9 cellular contexts compared by ENCODE assay signal in the genomic region with DNA sequence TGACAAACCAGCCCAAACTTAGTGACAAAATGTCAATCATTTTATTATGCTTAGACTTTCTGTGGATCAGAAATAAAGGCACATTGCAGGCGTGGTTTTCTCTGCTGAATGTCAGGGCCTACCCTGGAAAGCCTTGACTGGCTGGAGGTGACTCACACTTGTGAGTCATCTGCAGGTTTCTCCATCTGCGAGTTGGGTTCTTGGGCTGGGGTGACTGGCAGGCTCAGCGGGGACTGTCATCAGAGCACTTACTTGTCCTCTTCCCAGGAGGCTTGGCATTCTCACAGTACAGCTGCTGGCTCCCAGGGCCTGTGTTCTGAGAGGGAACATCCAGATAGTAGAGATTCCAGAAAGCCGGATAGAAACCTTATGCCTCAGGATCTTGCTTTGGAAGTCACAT.
A peak's percentile ranks its signal among the peaks of the same experiment; 100 is the strongest.
DNase-seq lines count a peak whose midpoint lies in the region; ATAC-seq and TF ChIP-seq lines count a peak whose summit lies in the region.
"Had no signal": no experiment of that assay in that cellular context is flagged by ENCODE, and none has a peak within 500 bp of the region (broad histone marks: within the 10 kb centered on the region; RNA-seq: fewer than 3 reads in every experiment).

No MANE protein-coding gene starts in this region.

- intact Hi-C loops in activated CD4-positive, alpha-beta memory T cell treated with anti-CD3 and anti-CD28 coated beads for 36 hours (cut with micrococcal nuclease) = no loop called here

- H4K20me1 ChIP-seq in hepatocyte (ENCODE audit: insufficient read depth, poor library complexity, severe bottlenecking) = no peaks in the 10 kb centered on the region

- H2AFZ ChIP-seq in hepatocyte = no peak overlapping the region

- no peak overlapping the region for H3K4me2 ChIP-seq in hepatocyte

- no peak overlapping the region for H3K4me3 Mint-ChIP-seq in activated CD4-positive, alpha-beta memory T cell treated with anti-CD3 and anti-CD28 coated beads for 36 hours

- ATAC-seq in HG02642 (IDR thresholded peaks at IDR 0.05; ENCODE audit: poor library complexity, unreplicated experiment) = no peak

- no peaks in the 10 kb centered on the region for H3K4me1 ChIP-seq in hepatocyte (ENCODE audit: insufficient read depth)

- no peaks in the 10 kb centered on the region for H3K9me2 ChIP-seq in hepatocyte (replicated peaks; ENCODE audit: insufficient read depth)

- DNase-seq in activated effector memory CD4-positive, alpha-beta T cell treated with anti-CD3 and anti-CD28 coated beads, Interleukin-2, amount 50 U/mL, for 16 hours = peak; percentile 65
- DNase-seq in activated effector memory CD4-positive, alpha-beta T cell treated with Interleukin-2 at 50 U/mL for 16 hours = no peak
- peak; percentile 66 for DNase-seq in activated CD4-positive, alpha-beta memory T cell treated with anti-CD3 and anti-CD28 coated beads for 36 hours
- DNase-seq in hepatocyte (ENCODE audit: low spot score) (peak; percentile 66), GDM1 (lab: John Stamatoyannopoulos, UW) (no peak), DMS79 (lab: John Stamatoyannopoulos, UW) (no peak)
- peak; percentile 20 to 37 for DNase-seq in stimulated activated CD8-positive, alpha-beta memory T cell treated with anti-CD3 and anti-CD28 coated beads, Interleukin-7, amount 100 ng/mL, for 48 hours (ENCODE audit: extremely low read depth in 1 of 2, low read depth in 1 of 2)

- H3K27me3 Mint-ChIP-seq in activated CD4-positive, alpha-beta memory T cell treated with anti-CD3 and anti-CD28 coated beads for 36 hours = no peaks in the 10 kb centered on the region

- H3K9me3 ChIP-seq in hepatocyte (ENCODE audit: low read depth) = no peaks in the 10 kb centered on the region

- no peaks in the 10 kb centered on the region for H3K9me3 Mint-ChIP-seq in activated CD4-positive, alpha-beta memory T cell treated with anti-CD3 and anti-CD28 coated beads for 36 hours

- H3K27ac ChIP-seq in hepatocyte = no peak overlapping the region
- H3K27ac ChIP-seq: C4-2B had no signal

- no peak overlapping the region for H3K27ac Mint-ChIP-seq in activated CD4-positive, alpha-beta memory T cell treated with anti-CD3 and anti-CD28 coated beads for 36 hours

- no peak for TF ChIP-seq CTCF in hepatocyte (IDR thresholded peaks at IDR 0.05; ENCODE audit: poor library complexity)

- H3K4me1 Mint-ChIP-seq in activated CD4-positive, alpha-beta memory T cell treated with anti-CD3 and anti-CD28 coated beads for 36 hours (ENCODE audit: low read depth) = no peaks in the 10 kb centered on the region

- 46% methylated on average over 4 of the region's 4 CpGs for WGBS in hepatocyte (ENCODE audit: low lambda C conversion rate, missing lambda C conversion rate)

- POLR2A ChIA-PET in activated CD4-positive, alpha-beta memory T cell treated with anti-CD3 and anti-CD28 coated beads for 36 hours (lab: Charles Lee) = no interaction called here

- H3K27me3 ChIP-seq in hepatocyte = no peaks in the 10 kb centered on the region

- H3K79me2 ChIP-seq in hepatocyte = no peaks in the 10 kb centered on the region

- CTCF ChIA-PET in activated CD4-positive, alpha-beta memory T cell treated with anti-CD3 and anti-CD28 coated beads for 36 hours (lab: Charles Lee) = no interaction called here

- H3K36me3 ChIP-seq in hepatocyte (replicated peaks; ENCODE audit: insufficient read depth, low read depth) = no peaks in the 10 kb centered on the region

- H3K36me3 Mint-ChIP-seq in activated CD4-positive, alpha-beta memory T cell treated with anti-CD3 and anti-CD28 coated beads for 36 hours = no peaks in the 10 kb centered on the region

- no peak overlapping the region for H3K4me3 ChIP-seq in hepatocyte

Comparison
In these comparisons a context has a peak if more than half of its experiments do, and no peak if none do; other contexts are left out.
1. DNase-seq: peak in activated effector memory CD4-positive, alpha-beta T cell treated with anti-CD3 and anti-CD28 coated beads, Interleukin-2, amount 50 U/mL, for 16 hours (single experiment), activated CD4-positive, alpha-beta memory T cell treated with anti-CD3 and anti-CD28 coated beads for 36 hours (single experiment), hepatocyte (single experiment) and stimulated activated CD8-positive, alpha-beta memory T cell treated with anti-CD3 and anti-CD28 coated beads, Interleukin-7, amount 100 ng/mL, for 48 hours (2 of 2); none in activated effector memory CD4-positive, alpha-beta T cell treated with Interleukin-2 at 50 U/mL for 16 hours (single experiment), GDM1 (single experiment) and DMS79 (single experiment).